Comparison of ENCODE assay signal across 1 cellular context in the genomic region with DNA sequence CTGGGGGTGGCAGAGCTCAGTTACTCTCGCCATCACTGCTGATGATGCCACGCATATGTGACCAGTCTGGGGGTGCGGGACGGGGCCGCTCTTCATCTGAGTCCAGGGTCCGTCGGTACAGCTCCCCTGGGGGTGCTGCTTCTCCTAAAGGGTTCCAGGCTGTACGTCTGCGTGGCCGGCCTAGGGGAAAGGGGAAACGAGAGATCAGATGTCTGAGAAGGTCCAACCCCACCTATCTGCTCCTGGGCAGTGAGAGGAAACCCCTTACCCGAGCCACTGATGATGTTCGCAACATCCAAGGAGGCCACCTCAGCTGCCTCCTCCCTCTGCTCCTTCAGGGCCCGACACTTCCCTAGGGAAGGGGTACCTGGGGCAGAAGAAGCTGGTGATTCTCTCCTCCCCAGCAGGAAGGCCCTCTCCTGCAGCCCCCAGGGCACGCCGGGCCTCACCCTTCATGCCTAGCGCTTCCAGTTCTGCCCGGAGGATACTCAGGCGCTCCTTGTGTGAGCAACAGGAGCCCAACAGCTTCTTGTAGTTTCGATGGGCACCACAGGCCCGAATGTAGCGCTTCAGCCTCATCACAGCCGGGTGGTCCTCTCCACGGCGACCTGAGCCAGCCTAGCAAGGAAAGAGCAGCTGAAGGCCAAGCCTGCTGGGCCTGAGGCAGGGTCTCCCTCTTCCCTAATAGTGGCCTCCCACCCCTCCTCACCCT.
TF ChIP-seq lines count a peak whose summit lies in the region.

No MANE protein-coding gene starts in this region.

TF ChIP-seq in endothelial cell of umbilical vein, 7 proteins besides CTCF, POLR2A, EP300 and RAD21:
- TF ChIP-seq, protein P1, sequence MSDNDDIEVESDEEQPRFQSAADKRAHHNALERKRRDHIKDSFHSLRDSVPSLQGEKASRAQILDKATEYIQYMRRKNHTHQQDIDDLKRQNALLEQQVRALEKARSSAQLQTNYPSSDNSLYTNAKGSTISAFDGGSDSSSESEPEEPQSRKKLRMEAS (IDR thresholded peaks at IDR 0.05; ENCODE audit: insufficient read depth, insufficient read length), result no peak
- TF ChIP-seq MYC (IDR thresholded peaks at IDR 0.05; ENCODE audit: low read depth, low read length), result no peak
- TF ChIP-seq JUN (IDR thresholded peaks at IDR 0.05; ENCODE audit: borderline replicate concordance, insufficient read depth, insufficient read length, low read depth), result no peak
- no peak for TF ChIP-seq EZH2 (IDR thresholded peaks at IDR 0.05; ENCODE audit: borderline replicate concordance, low read depth, low read length, severe bottlenecking)
- TF ChIP-seq POLR2AphosphoS5 (IDR thresholded peaks at IDR 0.05; ENCODE audit: insufficient read depth, low read depth, low read length), result no peak
- no peak for TF ChIP-seq FOS (IDR thresholded peaks at IDR 0.05; ENCODE audit: borderline replicate concordance, insufficient read depth, low read length)
- TF ChIP-seq GATA2 (IDR thresholded peaks at IDR 0.05; ENCODE audit: insufficient read depth, insufficient read length, low read depth, low read length), result no peak
